In the genomic region with DNA sequence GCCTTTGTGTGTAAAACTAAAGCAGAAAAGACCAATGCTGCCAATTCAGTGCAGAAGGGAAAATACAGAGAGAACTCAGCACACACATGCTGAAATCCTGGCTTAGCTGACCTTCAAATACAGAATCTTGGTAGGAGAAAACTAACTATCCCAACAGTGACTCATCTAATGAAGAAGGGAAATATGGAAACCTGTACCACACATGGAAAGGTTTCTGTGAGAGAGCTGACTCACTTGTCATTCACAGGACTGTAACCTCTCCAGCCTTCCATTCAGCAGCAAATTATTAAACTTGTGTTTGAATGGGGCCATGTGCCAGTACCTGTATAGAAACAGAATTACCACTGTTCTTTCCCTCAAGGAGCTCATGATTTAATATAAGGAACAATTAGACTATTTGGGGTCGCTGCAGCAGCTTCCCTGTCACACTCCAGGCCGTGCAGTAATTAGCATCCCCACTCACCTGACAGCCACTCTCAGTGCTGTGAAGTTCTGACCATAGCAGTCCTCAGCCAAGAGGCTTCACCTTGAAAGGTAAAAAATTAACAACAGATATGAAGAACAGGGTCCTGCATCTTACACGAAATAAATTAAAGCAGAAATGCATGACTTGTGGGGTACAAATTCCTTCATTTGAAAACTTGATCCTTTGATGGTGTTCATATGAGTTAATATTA, we compare ENCODE assay signal across 1 cellular context.
TF ChIP-seq lines count a peak whose summit lies in the region.

No MANE protein-coding gene starts in this region.

TF ChIP-seq in IMR-90, 13 proteins besides CTCF, POLR2A, EP300 and RAD21:
- TF ChIP-seq FOS (IDR thresholded peaks at IDR 0.05; ENCODE audit: low read depth, low read length): peak; percentile 41; the same call in 1 of the 2 replicates
- TF ChIP-seq, protein P1, sequence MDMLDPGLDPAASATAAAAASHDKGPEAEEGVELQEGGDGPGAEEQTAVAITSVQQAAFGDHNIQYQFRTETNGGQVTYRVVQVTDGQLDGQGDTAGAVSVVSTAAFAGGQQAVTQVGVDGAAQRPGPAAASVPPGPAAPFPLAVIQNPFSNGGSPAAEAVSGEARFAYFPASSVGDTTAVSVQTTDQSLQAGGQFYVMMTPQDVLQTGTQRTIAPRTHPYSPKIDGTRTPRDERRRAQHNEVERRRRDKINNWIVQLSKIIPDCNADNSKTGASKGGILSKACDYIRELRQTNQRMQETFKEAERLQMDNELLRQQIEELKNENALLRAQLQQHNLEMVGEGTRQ (IDR thresholded peaks at IDR 0.05; ENCODE audit: low read depth, low read length): no peak
